Comparison of ENCODE assay signal across 25 cellular contexts in the genomic region with DNA sequence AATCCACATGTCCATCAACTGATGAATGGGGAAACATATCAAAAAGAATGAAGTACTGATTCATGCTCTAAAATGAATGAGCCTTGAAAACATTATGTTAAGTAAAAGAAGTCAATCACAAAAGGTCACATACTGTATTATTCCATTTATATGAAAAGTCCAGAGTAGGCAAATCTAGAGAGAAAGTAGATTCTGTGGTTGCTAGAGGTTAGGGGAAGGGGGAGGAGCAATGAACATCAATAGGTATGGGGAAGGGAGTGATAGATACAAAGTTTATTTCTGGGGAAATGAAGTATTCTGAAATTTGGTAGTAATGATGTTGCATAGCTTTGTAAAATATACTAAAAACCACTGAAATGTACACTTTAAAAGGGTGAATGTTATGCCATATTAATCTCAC.
"Had no signal": no experiment of that assay in that cellular context is flagged by ENCODE, and none has a peak within 500 bp of the region (broad histone marks: within the 10 kb centered on the region; RNA-seq: fewer than 3 reads in every experiment).

No MANE protein-coding gene starts in this region.

- H3K9me3 Mint-ChIP-seq: endodermal cell; natural killer cell treated with Interleukin-12 subunit alpha and Interleukin-12 subunit beta and Interleukin-15 and Interleukin-18, amount 100 ng/mL, for 72 hours; neural progenitor cell had no signal

- H3K27ac Mint-ChIP-seq: endodermal cell, neural progenitor cell had no signal

- H3K36me3 Mint-ChIP-seq: natural killer cell treated with Interleukin-12 subunit alpha and Interleukin-12 subunit beta and Interleukin-15 and Interleukin-18, amount 100 ng/mL, for 72 hours; neural progenitor cell had no signal

- ATAC-seq: foreskin keratinocyte; heart left ventricle; left colon; left ventricle myocardium superior; natural killer cell treated with Interleukin-12 subunit alpha and Interleukin-12 subunit beta and Interleukin-15 and Interleukin-18, amount 100 ng/mL, for 72 hours; upper lobe of right lung had no signal

- H2AFZ ChIP-seq: neural progenitor cell had no signal

- H3K27ac ChIP-seq: foreskin keratinocyte, heart left ventricle, neural progenitor cell, ovary, right atrium auricular region, sigmoid colon, skin epidermis, testis, tibial nerve, upper lobe of right lung, vagina had no signal

- H3K9ac ChIP-seq: neural progenitor cell had no signal

- H3K4me2 ChIP-seq: neural progenitor cell had no signal

- H3K36me3 ChIP-seq: heart left ventricle, neural progenitor cell, ovary, right atrium auricular region, sigmoid colon, tibial nerve, upper lobe of right lung, vagina had no signal

- H3K27me3 ChIP-seq: foreskin keratinocyte, heart left ventricle, neural progenitor cell, ovary, right atrium auricular region, sigmoid colon, testis, tibial nerve, upper lobe of right lung, vagina had no signal

- H3K4me3 Mint-ChIP-seq: endodermal cell; natural killer cell treated with Interleukin-12 subunit alpha and Interleukin-12 subunit beta and Interleukin-15 and Interleukin-18, amount 100 ng/mL, for 72 hours; neural progenitor cell had no signal

- DNase-seq: effector CD4-positive, alpha-beta T cell; endodermal cell; erythroblast; foreskin keratinocyte; heart left ventricle; hippocampal formation; left colon; left ventricle myocardium superior; mesenchymal stem cell; midbrain; nucleus accumbens; ovary; sigmoid colon; stimulated activated CD4-positive, alpha-beta T cell treated with anti-CD3 and anti-CD28 coated beads, Interleukin-2, amount 100 ng/mL, for 24 hours; stimulated activated CD4-positive, alpha-beta T cell treated with anti-CD3 and anti-CD28 coated beads, Interleukin-4, amount 100 ng/mL, for 4 hours; stimulated activated naive CD4-positive, alpha-beta T cell treated with Interleukin-2 at 50 U/mL for 16 hours; testis; upper lobe of right lung had no signal

- H3K4me3 ChIP-seq: heart left ventricle, lung, neural progenitor cell, ovary, right atrium auricular region, sigmoid colon, skin epidermis, testis, tibial nerve, upper lobe of right lung, vagina had no signal

- H3K4me1 ChIP-seq: foreskin keratinocyte, neural progenitor cell, right atrium auricular region, sigmoid colon, testis, upper lobe of right lung, vagina had no signal
